Comparison of ENCODE assay signal across 1 cellular context in genomic region chr7:143360788-143361551, GRCh38.
TF ChIP-seq lines count a peak whose summit lies in the region.

No MANE protein-coding gene starts in this region.

TF ChIP-seq in HEK293, 187 proteins besides CTCF, POLR2A, EP300 and RAD21 (continued from another document):
- TF ChIP-seq SP7 (tag by site-specific recombination; IDR thresholded peaks at IDR 0.05) (peak; percentile 47; the same call in 1 of the 2 replicates), GLI2 (tag by site-specific recombination; IDR thresholded peaks at IDR 0.05; ENCODE audit: borderline replicate concordance, low read depth) (no peak), ZNF223 (tag by site-specific recombination; IDR thresholded peaks at IDR 0.05) (no peak), ZNF248 (tag by site-specific recombination; IDR thresholded peaks at IDR 0.05) (no peak), ZNF48 (tag by site-specific recombination; IDR thresholded peaks at IDR 0.05) (no peak), ZNF335 (tag by site-specific recombination; conservative IDR thresholded peaks at IDR 0.05) (no peak), KLF7 (tag by site-specific recombination; IDR thresholded peaks at IDR 0.05; ENCODE audit: borderline replicate concordance) (no peak), OSR2 (tag by site-specific recombination; IDR thresholded peaks at IDR 0.05) (no peak), ZNF639 (tag by site-specific recombination; IDR thresholded peaks at IDR 0.05) (no peak), ZNF292 (tag by site-specific recombination; IDR thresholded peaks at IDR 0.05; ENCODE audit: borderline replicate concordance, low read depth) (no peak), ZIC2 (tag by site-specific recombination; IDR thresholded peaks at IDR 0.05) (peak; percentile 48), KLF10 (tag by site-specific recombination; IDR thresholded peaks at IDR 0.05) (no peak), ZNF155 (tag by site-specific recombination; IDR thresholded peaks at IDR 0.05) (no peak), ZNF132 (tag by site-specific recombination; IDR thresholded peaks at IDR 0.05; ENCODE audit: borderline replicate concordance) (no peak), GLIS2 (tag by site-specific recombination; IDR thresholded peaks at IDR 0.05) (no peak; the same call in 1 of the 2 replicates)
